Comparison of ENCODE assay signal across 8 cellular contexts in genomic region chr12:77273898-77274297, GRCh38.
"Had no signal": no experiment of that assay in that cellular context is flagged by ENCODE, and none has a peak within 500 bp of the region (broad histone marks: within the 10 kb centered on the region; RNA-seq: fewer than 3 reads in every experiment).

No MANE protein-coding gene starts in this region.

- ATAC-seq: GM12878 had no signal

- DNase-seq: GDM1, GF-D8 had no signal

- FAIRE-seq: G401.6, GM12878, GM12891, GM12892, GM18507, GM19239 had no signal

- H3K4me3 ChIP-seq: GM12878 had no signal
